ENCODE assay signal across 8 cellular contexts in the genomic region with DNA sequence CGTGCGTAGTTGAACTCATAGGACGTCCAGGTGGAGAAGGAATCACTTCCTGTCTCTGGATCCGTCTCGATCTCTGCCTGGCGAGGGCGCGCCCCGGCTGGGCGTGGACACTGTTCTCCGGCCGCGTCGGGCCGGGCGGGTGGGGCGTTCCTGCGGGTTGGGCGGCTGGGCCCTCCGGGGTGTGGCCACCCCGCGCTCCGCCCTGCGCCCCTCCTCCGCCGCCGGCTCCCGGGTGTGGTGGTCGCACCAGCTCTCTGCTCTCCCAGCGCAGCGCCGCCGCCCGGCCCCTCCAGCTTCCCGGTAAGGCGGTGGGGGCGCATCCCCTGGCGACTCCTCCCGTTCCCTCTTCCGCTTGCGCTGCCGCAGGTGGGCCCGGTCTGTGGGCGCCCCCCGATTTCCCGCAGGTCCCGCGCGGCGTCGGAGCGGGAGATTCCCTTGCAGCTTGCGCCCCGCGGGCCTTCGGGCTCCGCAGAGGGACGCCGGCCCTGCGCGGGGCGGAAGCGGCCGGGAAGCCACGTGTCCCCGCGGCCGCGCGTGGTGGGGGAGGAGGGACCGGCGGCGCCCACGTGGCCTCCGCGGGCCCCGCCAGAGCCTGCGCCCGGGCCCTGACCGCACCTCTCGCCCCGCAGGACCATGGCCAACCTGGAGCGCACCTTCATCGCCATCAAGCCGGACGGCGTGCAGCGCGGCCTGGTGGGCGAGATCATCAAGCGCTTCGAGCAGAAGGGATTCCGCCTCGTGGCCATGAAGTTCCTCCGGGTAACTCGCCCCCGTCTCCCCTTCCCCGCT. TPM values are rescaled to one million over a fixed set of nuclear protein-coding genes. Genes with fewer than 3 reads are reported as not detected.
DNase-seq lines count a peak whose midpoint lies in the region; ATAC-seq and TF ChIP-seq lines count a peak whose summit lies in the region.

A gene (plus strand): TSS at position 214 of the 789 bp plus-strand sequence. CDS start 420 bp downstream, at position 634.

- peaks cover 54% of the 10 kb centered on the region for H3K36me3 Mint-ChIP-seq in CD4-positive, alpha-beta T cell (ENCODE audit: low read depth)
- peaks cover 29% of the 10 kb centered on the region for H3K36me3 Mint-ChIP-seq in endothelial cell (ENCODE audit: low read depth, unreplicated experiment)
- H3K36me3 Mint-ChIP-seq in mesothelial cell of epicardium, result peaks cover 35% of the 10 kb centered on the region

- H3K4me3 Mint-ChIP-seq in CD4-positive, alpha-beta T cell, result peak within 1 kb of the TSS; percentile 95
- H3K4me3 Mint-ChIP-seq in endothelial cell (ENCODE audit: unreplicated experiment) (peak within 1 kb of the TSS; percentile 98), mesothelial cell of epicardium (peak within 1 kb of the TSS; percentile 89)

- H3K9me3 ChIP-seq in CD4-positive, alpha-beta T cell (ENCODE audit: control insufficient read depth, low read length), result no peaks in the 10 kb centered on the region

- peak within 1 kb of the TSS; percentile 50 for H3K27ac ChIP-seq in CD4-positive, alpha-beta T cell (ENCODE audit: low read depth, low read length)

- H3K9me3 Mint-ChIP-seq in CD4-positive, alpha-beta T cell, result no peaks in the 10 kb centered on the region
- no peaks in the 10 kb centered on the region for H3K9me3 Mint-ChIP-seq in endothelial cell (ENCODE audit: unreplicated experiment)
- no peaks in the 10 kb centered on the region for H3K9me3 Mint-ChIP-seq in mesothelial cell of epicardium

- CTCF ChIA-PET in CD4-positive, alpha-beta T cell (lab: Charles Lee), result interaction anchor here (1.2 to 1.6 kb wide), 2 partner anchors 12 to 13 kb away, joined by 3 to 5 read pairs; a partner anchor contains a TSS

- peak; percentile 24 to 66 (median 42) for DNase-seq in CD4-positive, alpha-beta T cell
- peak; percentile 78 to 83 for DNase-seq in NOMO-1 (lab: John Stamatoyannopoulos, UW; ENCODE audit: unreplicated experiment in 2 of 2)
- DNase-seq in activated CD8-positive, alpha-beta memory T cell treated with anti-CD3 and anti-CD28 coated beads, Interleukin-2, amount 50 U/mL, for 24 hours (ENCODE audit: extremely low read depth), result peak; percentile 44
- DNase-seq in endothelial cell (ENCODE audit: low spot score), result peak; percentile 86
- DNase-seq in mesothelial cell of epicardium (ENCODE audit: low spot score in 2 of 2, unreplicated experiment in 2 of 2), result peak; percentile 65 to 81
- peak; percentile 34 to 37 for DNase-seq in stimulated activated CD8-positive, alpha-beta memory T cell treated with anti-CD3 and anti-CD28 coated beads, Interleukin-2, amount 100 ng/mL, for 1 hour (ENCODE audit: low read depth in 2 of 2)

- TF ChIP-seq CTCF in CD4-positive, alpha-beta T cell (IDR thresholded peaks at IDR 0.05), result no peak
- TF ChIP-seq CTCF in endothelial cell (IDR thresholded peaks at IDR 0.05; ENCODE audit: unreplicated experiment) (no peak), mesothelial cell of epicardium (IDR thresholded peaks at IDR 0.05; ENCODE audit: unreplicated experiment) (no peak)

- H3K27me3 ChIP-seq in CD4-positive, alpha-beta T cell (ENCODE audit: control insufficient read depth, insufficient read depth, low read length), result no peaks in the 10 kb centered on the region

- POLR2A ChIA-PET in CD4-positive, alpha-beta T cell (lab: Charles Lee), result interaction anchor here (0.9 to 2.1 kb wide), 8 partner anchors 12 to 384 kb away, joined by 3 to 16 read pairs (median 4); a partner anchor contains a TSS

- H3K27ac Mint-ChIP-seq in CD4-positive, alpha-beta T cell, result peak within 1 kb of the TSS; percentile 93
- peak within 1 kb of the TSS; percentile 91 for H3K27ac Mint-ChIP-seq in endothelial cell (ENCODE audit: unreplicated experiment)
- peak within 1 kb of the TSS; percentile 90 for H3K27ac Mint-ChIP-seq in mesothelial cell of epicardium

- H3K27me3 Mint-ChIP-seq in CD4-positive, alpha-beta T cell, result no peaks in the 10 kb centered on the region
- peaks cover 15% of the 10 kb centered on the region for H3K27me3 Mint-ChIP-seq in endothelial cell (ENCODE audit: unreplicated experiment)
- H3K27me3 Mint-ChIP-seq in mesothelial cell of epicardium (ENCODE audit: low read depth), result no peaks in the 10 kb centered on the region

- intact Hi-C loops in CD4-positive, alpha-beta T cell (cut with DNase I, micrococcal nuclease), result loop anchor here (5.0 kb wide), 4 partner anchors 91 to 459 kb away; a partner anchor contains a TSS

- H3K4me1 Mint-ChIP-seq in CD4-positive, alpha-beta T cell (ENCODE audit: low read depth), result peaks cover 20% of the 10 kb centered on the region
- H3K4me1 Mint-ChIP-seq in endothelial cell (ENCODE audit: unreplicated experiment) (peaks cover 7% of the 10 kb centered on the region), mesothelial cell of epicardium (peaks cover 13% of the 10 kb centered on the region)

- ATAC-seq in CD4-positive, alpha-beta T cell (ENCODE audit: poor library complexity), result peak; percentile 69
- ATAC-seq in GM19324 (IDR thresholded peaks at IDR 0.05; ENCODE audit: low FRiP score, unreplicated experiment) (peak; percentile 87), HG03460 (IDR thresholded peaks at IDR 0.05; ENCODE audit: unreplicated experiment) (peak; percentile 85)

RNA-seq across cellular contexts. Expression of the gene that starts here (rescaled TPM):
- 100 to 1,000 TPM; 135 to 138 TPM for total RNA-seq in CD4-positive, alpha-beta T cell
- total RNA-seq in endothelial cell (ENCODE audit: unreplicated experiment) (476 TPM), mesothelial cell of epicardium (381 to 412 TPM (median 390 TPM) in 3 replicates)

Comparison
In these comparisons a context has a peak if more than half of its experiments do, and no peak if none do; other contexts are left out.
1. Peak in every context shown above with its lines: DNase-seq, ATAC-seq and H3K27ac ChIP-seq.
2. DNase-seq: peak in every context shown above with its lines; median percentile 86 in endothelial cell; 80 in NOMO-1; 73 in mesothelial cell of epicardium; 44 in activated CD8-positive, alpha-beta memory T cell treated with anti-CD3 and anti-CD28 coated beads, Interleukin-2, amount 50 U/mL, for 24 hours; 42 in CD4-positive, alpha-beta T cell; 36 in stimulated activated CD8-positive, alpha-beta memory T cell treated with anti-CD3 and anti-CD28 coated beads, Interleukin-2, amount 100 ng/mL, for 1 hour.